In the genomic region with DNA sequence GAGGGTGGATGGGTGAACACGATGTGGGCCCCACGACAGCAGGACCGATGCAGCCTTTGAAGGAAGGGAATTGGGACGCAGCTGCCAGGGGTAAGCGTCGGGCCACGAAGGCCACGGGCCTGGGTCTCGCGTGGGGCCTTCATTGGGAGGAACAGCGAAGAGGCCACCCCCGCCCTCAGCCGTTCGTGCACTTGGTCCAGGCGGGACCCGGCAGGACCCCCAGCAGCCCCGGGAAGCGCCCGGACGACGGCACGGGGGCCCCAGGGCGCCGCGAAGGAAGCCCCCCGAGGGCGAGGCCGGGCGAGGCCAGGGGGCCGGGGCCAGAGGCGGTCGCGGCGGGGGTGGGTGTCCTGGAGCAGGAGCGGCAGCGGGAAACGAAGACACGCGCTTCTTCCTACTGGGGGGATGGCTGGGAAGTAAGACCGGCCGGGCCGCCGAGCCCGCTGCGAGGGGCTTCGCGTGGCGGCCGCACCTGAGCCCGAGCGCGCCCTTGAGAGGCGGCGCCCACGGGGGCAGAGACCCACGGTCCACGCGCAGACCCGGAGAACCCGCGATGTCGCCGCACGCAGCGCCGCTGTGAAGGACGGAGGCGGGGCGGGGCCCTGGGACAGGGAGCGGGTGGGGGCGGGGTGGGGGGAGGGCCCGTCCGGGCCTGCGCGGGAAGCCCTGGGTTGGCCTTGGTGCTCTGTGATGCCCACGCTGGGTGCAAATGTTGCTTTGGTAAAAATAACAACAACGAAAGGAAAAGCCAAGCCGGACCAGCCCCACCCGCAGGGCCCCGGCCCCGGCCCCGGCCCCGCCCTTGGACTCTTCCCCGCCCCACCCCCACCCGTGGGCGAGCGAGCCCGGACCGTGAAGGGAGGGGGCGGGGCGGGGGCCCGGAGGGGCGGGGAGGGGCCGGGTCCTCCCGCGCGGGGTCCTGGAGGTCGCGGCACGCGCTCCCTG, we compare ENCODE assay signal across 8 cellular contexts. TPM values are rescaled to one million over a fixed set of nuclear protein-coding genes. Genes with fewer than 3 reads are reported as not detected.
DNase-seq lines count a peak whose midpoint lies in the region; ATAC-seq and TF ChIP-seq lines count a peak whose summit lies in the region.

No MANE protein-coding gene starts in this region.

- H3K27me3 Mint-ChIP-seq in effector memory CD8-positive, alpha-beta T cell = peaks cover 49 to 77% of the 10 kb centered on the region in 2 donors
- peaks cover 27 to 49% (median 35%) of the 10 kb centered on the region in 5 donors for H3K27me3 Mint-ChIP-seq in naive thymus-derived CD4-positive, alpha-beta T cell

- intact Hi-C loops in naive thymus-derived CD4-positive, alpha-beta T cell (cut with micrococcal nuclease) = no loop called here

- no peaks in the 10 kb centered on the region for H3K27me3 ChIP-seq in AG04450 (ENCODE audit: control insufficient read depth, insufficient read depth, low read length)
- H3K27me3 ChIP-seq in naive thymus-derived CD4-positive, alpha-beta T cell (ENCODE audit: control insufficient read depth in 2 of 2, insufficient read depth in 2 of 2, low read length in 2 of 2) = peaks cover 4 to 6% of the 10 kb centered on the region in 2 donors

- DNase-seq in AG04450 (ENCODE audit: low read depth, low spot score) (no peak), NCI-H1092 (lab: John Stamatoyannopoulos, UW) (no peak), T1000 (lab: John Stamatoyannopoulos, UW) (no peak)
- DNase-seq in effector memory CD8-positive, alpha-beta T cell = no peak
- no peak for DNase-seq in naive thymus-derived CD4-positive, alpha-beta T cell

- CTCF ChIA-PET in AG04450 (lab: Charles Lee) = no interaction called here
- CTCF ChIA-PET in naive thymus-derived CD4-positive, alpha-beta T cell (lab: Charles Lee) = no interaction called here

- no peak for TF ChIP-seq RAD21 in Ishikawa (IDR thresholded peaks at IDR 0.05; ENCODE audit: low read depth)

- H3K27ac Mint-ChIP-seq in effector memory CD8-positive, alpha-beta T cell = peak overlapping the region in 1 of 2 donors; percentile 46
- no peak overlapping the region for H3K27ac Mint-ChIP-seq in naive thymus-derived CD4-positive, alpha-beta T cell

- no peak for TF ChIP-seq EP300 in Ishikawa (IDR thresholded peaks at IDR 0.05; ENCODE audit: borderline replicate concordance)

- no peaks in the 10 kb centered on the region for H3K36me3 Mint-ChIP-seq in effector memory CD8-positive, alpha-beta T cell (ENCODE audit: insufficient read depth)
- H3K36me3 Mint-ChIP-seq in naive thymus-derived CD4-positive, alpha-beta T cell = peaks cover 0 to 4% (median under 1%) of the 10 kb centered on the region in 5 donors

- H3K4me1 Mint-ChIP-seq in effector memory CD8-positive, alpha-beta T cell (ENCODE audit: low read depth in 2 of 2) = peaks cover 7 to 11% of the 10 kb centered on the region in 2 donors
- peaks cover 2 to 8% (median 8%) of the 10 kb centered on the region in 7 donors for H3K4me1 Mint-ChIP-seq in naive thymus-derived CD4-positive, alpha-beta T cell

- H3K9me3 ChIP-seq in AG04450 (ENCODE audit: control insufficient read depth, insufficient read depth, low read length) = peaks cover 20% of the 10 kb centered on the region
- H3K9me3 ChIP-seq in naive thymus-derived CD4-positive, alpha-beta T cell (ENCODE audit: control insufficient read depth in 2 of 3, low read length in 3 of 3) = no peaks in the 10 kb centered on the region

- H3K4me3 Mint-ChIP-seq in effector memory CD8-positive, alpha-beta T cell = peak overlapping the region; percentile 72 to 82
- H3K4me3 Mint-ChIP-seq in naive thymus-derived CD4-positive, alpha-beta T cell = peak overlapping the region; percentile 66 to 92 (median 79)

- H3K27ac ChIP-seq in AG04450 (ENCODE audit: low read depth, low read length) = no peak overlapping the region
- no peak overlapping the region for H3K27ac ChIP-seq in naive thymus-derived CD4-positive, alpha-beta T cell (ENCODE audit: low read depth, low read length)

- no peaks in the 10 kb centered on the region for H3K4me1 ChIP-seq in naive thymus-derived CD4-positive, alpha-beta T cell (ENCODE audit: control insufficient read depth in 2 of 2, insufficient read depth in 2 of 2, low read length in 2 of 2)

- no peaks in the 10 kb centered on the region for H3K36me3 ChIP-seq in naive thymus-derived CD4-positive, alpha-beta T cell (ENCODE audit: control insufficient read depth in 2 of 3, insufficient read depth in 3 of 3, low read length in 3 of 3)

- peak overlapping the region; percentile 41 for H3K4me3 ChIP-seq in AG04450 (ENCODE audit: low read depth, low read length)
- no peak overlapping the region for H3K4me3 ChIP-seq in naive thymus-derived CD4-positive, alpha-beta T cell (ENCODE audit: low read length)

- no peak for TF ChIP-seq CTCF in AG04450 (IDR thresholded peaks at IDR 0.05; ENCODE audit: low read depth, low read length)

- ATAC-seq in effector memory CD8-positive, alpha-beta T cell (replicated peaks) = no peak
- ATAC-seq in naive thymus-derived CD4-positive, alpha-beta T cell = no peak
- ATAC-seq in HG03469 (IDR thresholded peaks at IDR 0.05; ENCODE audit: unreplicated experiment) (no peak), HG03442 (IDR thresholded peaks at IDR 0.05; ENCODE audit: unreplicated experiment) (no peak)

- H3K9me3 Mint-ChIP-seq in effector memory CD8-positive, alpha-beta T cell = peaks cover 0 to under 1% of the 10 kb centered on the region in 2 donors
- H3K9me3 Mint-ChIP-seq in naive thymus-derived CD4-positive, alpha-beta T cell = peaks cover under 1 to 8% (median under 1%) of the 10 kb centered on the region in 11 donors

- POLR2A ChIA-PET in AG04450 (lab: Yijun Ruan, JAX) = no interaction called here
- POLR2A ChIA-PET in naive thymus-derived CD4-positive, alpha-beta T cell (lab: Charles Lee) = no interaction called here

TF ChIP-seq in Ishikawa, 13 proteins besides CTCF, POLR2A, EP300 and RAD21:
- TF ChIP-seq CEBPB (IDR thresholded peaks at IDR 0.05) = no peak
- TF ChIP-seq CREB1 (IDR thresholded peaks at IDR 0.05; ENCODE audit: low read depth) = no peak
- TF ChIP-seq ZBTB7A (IDR thresholded peaks at IDR 0.05; ENCODE audit: low read depth) = 0 out of 2 replicates have a peak, but pooled peaks have one; percentile 5
- 0 out of 2 replicates have a peak, but pooled peaks have one; percentile 10 for TF ChIP-seq EGR1 (IDR thresholded peaks at IDR 0.05)

RNA-seq across cellular contexts. Expression of a gene that starts 56.0 kb away (rescaled TPM):
- polyA plus RNA-seq in AG04450 (2011; rRNA removed) = 25.3 and 27.9 TPM in 2 replicates
- polyA minus RNA-seq in AG04450 (2011; rRNA and poly(A)+ RNA removed) = 46.2 and 48.1 TPM in 2 replicates
- 10 to 100 TPM; 35.7 to 52.2 (median 38.9) TPM for total RNA-seq in naive thymus-derived CD4-positive, alpha-beta T cell
- polyA plus RNA-seq in naive thymus-derived CD4-positive, alpha-beta T cell = 10 to 100 TPM in 1 of 2 donors, 1 to 10 TPM in 1; 6.2 to 11.7 TPM
